1 cellular context compared by ENCODE assay signal in genomic region chr17:7027335-7027734, GRCh38.
TF ChIP-seq lines count a peak whose summit lies in the region.

No MANE protein-coding gene starts in this region.

TF ChIP-seq in liver, 16 proteins besides CTCF, POLR2A, EP300 and RAD21:
- TF ChIP-seq HNF4A (conservative IDR thresholded peaks at IDR 0.05) (no peak), NR2F2 (IDR thresholded peaks at IDR 0.05) (peak; percentile 16)
